Comparison of ENCODE assay signal across 12 cellular contexts in genomic region chr15:71596672-71597071, GRCh38.
DNase-seq lines count a peak whose midpoint lies in the region; ATAC-seq and TF ChIP-seq lines count a peak whose summit lies in the region.
"Had no signal": no experiment of that assay in that cellular context is flagged by ENCODE, and none has a peak within 500 bp of the region (broad histone marks: within the 10 kb centered on the region; RNA-seq: fewer than 3 reads in every experiment).

No MANE protein-coding gene starts in this region.

- intact Hi-C loops in left cardiac atrium (cut with DNase I), result no loop called here
- intact Hi-C loops in spleen (cut with DNase I; ENCODE audit: low total_unique reads), result no loop called here

- H3K9me3 ChIP-seq in spleen, result no peaks in the 10 kb centered on the region
- H3K9me3 ChIP-seq: BE2C had no signal

- no peak overlapping the region for H3K4me3 ChIP-seq in spleen

- TF ChIP-seq POLR2A in spleen (IDR thresholded peaks at IDR 0.05), result no peak

- TF ChIP-seq CTCF in spleen (IDR thresholded peaks at IDR 0.05 in 8 of 11, conservative IDR thresholded peaks at IDR 0.05 in 3 of 11), result no peak

- peak; percentile 51 for DNase-seq in EH (ENCODE audit: low read depth)
- peak; percentile 84 for DNase-seq in astrocyte of the hippocampus (ENCODE audit: low read depth, low spot score)
- DNase-seq in left cardiac atrium, result peak; percentile 62
- DNase-seq in renal cortical epithelial cell (ENCODE audit: low read depth), result peak; percentile 52
- no peak for DNase-seq in NCI-H446 treated with DMSO at 0.1 percent for 48 hours (lab: John Stamatoyannopoulos, UW)
- no peak for DNase-seq in ecto neural progenitor cell (ENCODE audit: low spot score)
- DNase-seq in spleen, result no peak
- DNase-seq: BE2C; brain microvascular endothelial cell; NCI-H1436 treated with DMSO at 0.1 percent for 48 hours; stimulated activated CD4-positive, alpha-beta T cell treated with anti-CD3 and anti-CD28 coated beads, Interleukin-2, amount 100 ng/mL, for 48 hours had no signal

- no peak overlapping the region for H3K27ac ChIP-seq in spleen
- H3K27ac ChIP-seq: brain microvascular endothelial cell had no signal

- no peaks in the 10 kb centered on the region for H3K27me3 ChIP-seq in spleen (replicated peaks in 1 of 7)
- H3K27me3 ChIP-seq: brain microvascular endothelial cell had no signal

- H3K36me3 ChIP-seq in spleen, result no peaks in the 10 kb centered on the region
- H3K36me3 ChIP-seq: BE2C, brain microvascular endothelial cell had no signal

- WGBS in spleen, 5 donors, result 38 to 58% (median 50%) methylated on average over 4 of the region's 4 CpGs

- no peaks in the 10 kb centered on the region for H3K4me1 ChIP-seq in spleen
- H3K4me1 ChIP-seq: BE2C had no signal

- ATAC-seq in left cardiac atrium (peak; percentile 65 to 86), HG03457 (IDR thresholded peaks at IDR 0.05; ENCODE audit: unreplicated experiment) (no peak)

Comparison
In these comparisons a context has a peak if more than half of its experiments do, and no peak if none do; other contexts are left out.
1. DNase-seq: peak in EH (single experiment), astrocyte of the hippocampus (single experiment), left cardiac atrium (single experiment) and renal cortical epithelial cell (single experiment); none in NCI-H446 treated with DMSO at 0.1 percent for 48 hours (single experiment), ecto neural progenitor cell (single experiment) and spleen (single experiment).